In the genomic region with DNA sequence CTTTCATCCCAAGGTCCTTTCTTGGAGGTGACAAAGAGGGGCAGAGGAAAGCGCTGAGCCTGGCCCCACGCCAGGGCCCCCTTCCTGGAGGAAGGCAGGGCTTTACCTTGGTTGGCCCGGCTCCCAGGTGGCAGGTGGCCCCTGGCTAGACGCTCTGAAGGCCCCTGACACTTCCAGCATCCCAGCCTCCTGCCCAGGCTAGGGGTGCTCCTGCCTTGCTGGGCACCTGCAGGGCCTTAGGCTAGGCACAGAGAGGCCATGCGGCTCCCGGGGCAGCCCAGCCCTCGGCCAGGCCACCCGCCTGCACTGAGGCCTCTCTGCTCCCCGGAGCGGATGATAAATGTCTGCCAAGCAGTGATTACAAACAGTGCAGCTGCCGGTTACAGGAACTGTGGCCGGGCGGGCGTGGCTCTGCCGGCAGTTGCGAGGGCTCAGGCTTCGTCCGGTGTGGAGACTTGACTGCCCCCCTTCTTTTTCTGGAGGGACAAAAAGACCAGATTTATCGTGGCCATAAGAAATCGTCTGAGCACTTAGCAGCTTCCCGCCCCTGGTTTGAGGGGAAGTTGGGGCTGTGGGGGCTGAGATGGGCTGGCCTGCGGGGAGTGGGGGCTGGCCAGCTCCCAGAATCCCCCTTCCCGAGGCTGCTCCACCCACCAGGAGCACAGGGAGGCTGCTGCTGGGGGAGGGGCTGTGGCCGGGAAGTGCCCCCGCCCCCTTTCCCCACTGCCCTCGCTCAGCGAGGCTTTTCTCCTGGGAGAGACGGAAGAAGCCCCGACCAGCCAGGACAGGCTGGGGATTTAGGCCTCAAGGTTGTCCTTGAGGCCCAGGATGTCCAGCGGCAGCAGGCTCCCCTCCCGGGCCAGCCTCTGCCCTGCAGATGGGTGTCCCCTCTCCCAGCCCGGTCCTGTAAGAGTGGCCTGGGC, we compare ENCODE assay signal across 8 cellular contexts. TPM values are rescaled to one million over a fixed set of nuclear protein-coding genes. Genes with fewer than 3 reads are reported as not detected.
DNase-seq lines count a peak whose midpoint lies in the region; ATAC-seq and TF ChIP-seq lines count a peak whose summit lies in the region.

No MANE protein-coding gene starts in this region.

- peaks cover 18% of the 10 kb centered on the region for H3K4me1 ChIP-seq in mammary epithelial cell (ENCODE audit: insufficient read depth, low read length)

- no peak for TF ChIP-seq CTCF in mammary epithelial cell (conservative IDR thresholded peaks at IDR 0.05 in 1 of 2, IDR thresholded peaks at IDR 0.05 in 1 of 2; ENCODE audit: extremely low read depth in 1 of 2, insufficient read depth in 1 of 2, low read depth in 1 of 2, low read length in 2 of 2)

- no peaks in the 10 kb centered on the region for H3K36me3 Mint-ChIP-seq in T-cell

- POLR2A ChIA-PET in T-cell (lab: Charles Lee): no interaction called here

- H3K9me3 Mint-ChIP-seq in T-cell: no peaks in the 10 kb centered on the region

- in situ Hi-C loops in mammary epithelial cell (cut with MboI; ENCODE audit: low sequenced_read_pairs in 2 of 2): no loop called here

- no peak overlapping the region for H3K4me3 ChIP-seq in mammary epithelial cell (replicated peaks in 1 of 3; ENCODE audit: insufficient read depth in 1 of 3, low read depth in 2 of 3, low read length in 3 of 3)
- peak overlapping the region; percentile 22 for H3K4me3 ChIP-seq in skeletal muscle cell (ENCODE audit: low read depth, low read length)

- intact Hi-C loops in mammary epithelial cell (cut with micrococcal nuclease): no loop called here

- DNase-seq in DMS153 (lab: John Stamatoyannopoulos, UW) (peak; percentile 67), LHCN-M2 (ENCODE audit: low read depth) (peak; percentile 91), T-cell (peak in 24 of 34 experiments; percentile 5 to 60 (median 23)), mammary epithelial cell (peak; percentile 46), iPS-NIHi7 (ENCODE audit: extremely low spot score) (peak; percentile 83), skeletal muscle cell (ENCODE audit: low read depth) (peak; percentile 49)

- BruUV-seq in mammary epithelial cell (replicated peaks; lab: Mats Ljungman, UMichigan): no TSS peak

- no peak overlapping the region for H3K27ac ChIP-seq in mammary epithelial cell (ENCODE audit: insufficient read depth, low read depth, low read length)

- H3K36me3 ChIP-seq in mammary epithelial cell (ENCODE audit: insufficient read depth, low read length): no peaks in the 10 kb centered on the region

- no peaks in the 10 kb centered on the region for H3K79me2 ChIP-seq in mammary epithelial cell (ENCODE audit: insufficient read depth, low read length)

- H3K9ac ChIP-seq in mammary epithelial cell (ENCODE audit: insufficient read depth, low read length): no peak overlapping the region

- WGBS in mammary epithelial cell (ENCODE audit: low coverage, missing lambda C conversion rate): 17% methylated on average over 23 of the region's 32 CpGs

- no peaks in the 10 kb centered on the region for H3K9me3 ChIP-seq in mammary epithelial cell (replicated peaks; ENCODE audit: insufficient read depth, low read length)

- H3K27me3 Mint-ChIP-seq in T-cell: no peaks in the 10 kb centered on the region

- ATAC-seq in T-cell (replicated peaks in 1 of 4) (peak; percentile 45 to 76 (median 68)), HG02798 (IDR thresholded peaks at IDR 0.05; ENCODE audit: poor library complexity, unreplicated experiment) (no peak), HG03025 (IDR thresholded peaks at IDR 0.05; ENCODE audit: low FRiP score, unreplicated experiment) (no peak)

- CTCF ChIA-PET in T-cell (lab: Charles Lee): no interaction called here
- CTCF ChIA-PET in mammary epithelial cell (lab: Charles Lee; ENCODE audit: low non-redundant PET): no interaction called here

- peaks cover 16% of the 10 kb centered on the region for H3K27me3 ChIP-seq in mammary epithelial cell (ENCODE audit: insufficient read depth, low read length)

- peak overlapping the region; percentile 77 for H2AFZ ChIP-seq in mammary epithelial cell (ENCODE audit: low read depth, low read length)

- H3K4me3 Mint-ChIP-seq in T-cell: peak overlapping the region; percentile 13 to 55 (median 45)

- peak overlapping the region; percentile 55 to 61 for H3K27ac Mint-ChIP-seq in T-cell

- peaks cover 22 to 34% (median 26%) of the 10 kb centered on the region in 3 donors for H3K4me1 Mint-ChIP-seq in T-cell

- no peaks in the 10 kb centered on the region for H4K20me1 ChIP-seq in mammary epithelial cell (ENCODE audit: insufficient read depth, low read length)

- peak overlapping the region; percentile 48 for H3K4me2 ChIP-seq in mammary epithelial cell (ENCODE audit: insufficient read depth, low read depth, low read length)

- dilution Hi-C loops in mammary epithelial cell (cut with HindIII; ENCODE audit: low sequenced_read_pairs): no loop called here

RNA-seq across cellular contexts. Expression of gene UBAC1, which starts 31.6 kb away (rescaled TPM):
- total RNA-seq in LHCN-M2 (2014; rRNA removed) (62.3 and 75.3 TPM in 2 replicates), T-cell (10 to 100 TPM; 25.9 to 37.3 (median 33.6) TPM), mammary epithelial cell (10 to 100 TPM; 39.2 to 43.4 TPM)
- 35.7 TPM for polyA plus RNA-seq in LHCN-M2 (2012)
- 48.8 TPM for polyA plus RNA-seq in mammary epithelial cell
- 47.1 TPM for polyA minus RNA-seq in mammary epithelial cell

Comparison
In these comparisons a context has a peak if more than half of its experiments do, and no peak if none do; other contexts are left out.
1. DNase-seq: peak in every context shown above with its lines; median percentile 91 in LHCN-M2; 83 in iPS-NIHi7; 67 in DMS153; 49 in skeletal muscle cell; 46 in mammary epithelial cell; 23 in T-cell.
2. ATAC-seq: peak in T-cell (4 of 4); none in HG02798 (single experiment) and HG03025 (single experiment).